In genomic region chr11:44427432-44427831, GRCh38 we compare ENCODE assay signal across 9 cellular contexts.
A peak's percentile ranks its signal among the peaks of the same experiment; 100 is the strongest.
DNase-seq lines count a peak whose midpoint lies in the region; ATAC-seq and TF ChIP-seq lines count a peak whose summit lies in the region.
"Had no signal": no experiment of that assay in that cellular context is flagged by ENCODE, and none has a peak within 500 bp of the region (broad histone marks: within the 10 kb centered on the region; RNA-seq: fewer than 3 reads in every experiment).

No MANE protein-coding gene starts in this region.

- H3K9me3 ChIP-seq in MM.1S (replicated peaks; ENCODE audit: insufficient read depth, low read length) (no peaks in the 10 kb centered on the region), upper lobe of right lung (no peaks in the 10 kb centered on the region)

- no peaks in the 10 kb centered on the region for H3K9me2 ChIP-seq in MM.1S (replicated peaks; ENCODE audit: insufficient read depth, low read length)

- no peaks in the 10 kb centered on the region for H4K20me1 ChIP-seq in MM.1S (ENCODE audit: insufficient read depth, low read length)

- no peaks in the 10 kb centered on the region for H3K79me2 ChIP-seq in MM.1S (ENCODE audit: low read length)

- no peaks in the 10 kb centered on the region for H3K27me3 ChIP-seq in MM.1S (replicated peaks; ENCODE audit: insufficient read depth, low read length)
- peaks cover 32% of the 10 kb centered on the region for H3K27me3 ChIP-seq in upper lobe of right lung

- no peaks in the 10 kb centered on the region for H3F3A ChIP-seq in MM.1S (ENCODE audit: insufficient read depth, low read length)

- no peak overlapping the region for H3K4me3 ChIP-seq in MM.1S (ENCODE audit: low read length)
- H3K4me3 ChIP-seq in choroid plexus epithelial cell (ENCODE audit: low read depth, low read length): no peak overlapping the region
- H3K4me3 ChIP-seq in upper lobe of right lung: no peak overlapping the region

- no peak overlapping the region for H3K4me2 ChIP-seq in MM.1S (ENCODE audit: low read depth, low read length)

- no peaks in the 10 kb centered on the region for H3K36me3 ChIP-seq in MM.1S (replicated peaks; ENCODE audit: insufficient read depth, low read length)
- H3K36me3 ChIP-seq in upper lobe of right lung: no peaks in the 10 kb centered on the region

- no peak overlapping the region for H3K9ac ChIP-seq in MM.1S (ENCODE audit: low read length)

- TF ChIP-seq CTCF in MM.1S (IDR thresholded peaks at IDR 0.05; ENCODE audit: low read length): peak; percentile 39
- TF ChIP-seq CTCF in choroid plexus epithelial cell (conservative IDR thresholded peaks at IDR 0.05; ENCODE audit: low read depth, low read length): peak; percentile 43
- peak; percentile 10 for TF ChIP-seq CTCF in upper lobe of right lung (IDR thresholded peaks at IDR 0.05)

- no peaks in the 10 kb centered on the region for H3K4me1 ChIP-seq in MM.1S (ENCODE audit: low read length)
- no peaks in the 10 kb centered on the region for H3K4me1 ChIP-seq in upper lobe of right lung

- DNase-seq in stimulated activated CD4-positive, alpha-beta T cell treated with anti-CD3 and anti-CD28 coated beads, Interleukin-1b, Interleukin-23, amount 100 ng/mL, for 48 hours: peak; percentile 3
- no peak for DNase-seq in stimulated activated CD4-positive, alpha-beta T cell treated with anti-CD3 and anti-CD28 coated beads, Interleukin-12 subunit alpha, Interleukin-12 subunit beta, amount 100 ng/mL, for 4 hours
- DNase-seq in MM.1S (no peak), choroid plexus epithelial cell (ENCODE audit: low read depth) (no peak), upper lobe of right lung (no peak), NCI-H146 (lab: John Stamatoyannopoulos, UW) (no peak), hippocampal formation (lab: John Stamatoyannopoulos, UW) (no peak), NCI-H524 treated with DMSO at 0.1 percent for 48 hours (lab: John Stamatoyannopoulos, UW) (no peak)
- DNase-seq: effector memory CD4-positive, alpha-beta T cell had no signal

- intact Hi-C loops in upper lobe of right lung (cut with DNase I): no loop called here

- H2AFZ ChIP-seq in MM.1S (ENCODE audit: low read length): no peak overlapping the region

- H3K27ac ChIP-seq in MM.1S (ENCODE audit: low read length) (no peak overlapping the region), upper lobe of right lung (no peak overlapping the region)

- ATAC-seq in upper lobe of right lung: peak; percentile 19
